In the genomic region with DNA sequence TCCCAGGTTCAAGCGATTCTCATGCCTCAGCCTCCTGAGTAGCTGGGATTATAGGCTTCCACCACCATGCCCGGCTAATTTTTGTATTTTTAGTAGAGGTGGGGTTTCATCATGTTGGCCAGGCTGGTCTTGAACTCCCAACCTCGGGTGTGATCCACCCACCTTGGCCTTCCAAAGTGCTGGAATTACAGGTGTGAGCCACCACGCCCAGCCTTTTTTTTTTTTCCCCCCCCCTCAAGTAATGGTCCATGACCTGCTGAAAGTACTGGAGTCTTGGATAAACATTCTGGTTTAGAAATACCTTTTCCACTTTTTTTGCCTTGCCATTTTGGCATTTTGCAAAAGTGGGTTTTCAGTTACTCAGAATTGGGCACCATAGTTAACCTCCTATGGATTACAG, we compare ENCODE assay signal across 8 cellular contexts. TPM values are rescaled to one million over a fixed set of nuclear protein-coding genes. Genes with fewer than 3 reads are reported as not detected.
A peak's percentile ranks its signal among the peaks of the same experiment; 100 is the strongest.
DNase-seq lines count a peak whose midpoint lies in the region; ATAC-seq, FAIRE-seq and TF ChIP-seq lines count a peak whose summit lies in the region.
"Not testable (repeated sequence)": the region's sequence is repeated elsewhere in the genome, so short reads cannot be mapped to it uniquely, and the experiment has no call there.

No MANE protein-coding gene starts in this region.

- H3K4me1 ChIP-seq in MM.1S (ENCODE audit: low read length) (peaks cover 58% of the 10 kb centered on the region), K562 (replicated peaks in 1 of 2; ENCODE audit: control insufficient read depth in 2 of 2, insufficient read depth in 2 of 2, low read length in 2 of 2) (peaks cover 22 to 58% of the 10 kb centered on the region in 2 experiments; a peak in 4 of 5 replicates), fibroblast of lung (ENCODE audit: control insufficient read depth, extremely low read depth, insufficient read depth, low read length) (peaks cover 27% of the 10 kb centered on the region), skeletal muscle satellite cell (ENCODE audit: control insufficient read depth, insufficient read depth, low read length) (peaks cover 67% of the 10 kb centered on the region)

- H3K4me1 Mint-ChIP-seq in Calu3 (ENCODE audit: low read depth, unreplicated experiment) (peaks cover 15% of the 10 kb centered on the region), naive B cell (peaks cover 32 to 42% (median 39%) of the 10 kb centered on the region in 3 donors)

- H3K4me2 ChIP-seq in MM.1S (ENCODE audit: low read depth, low read length) (peak overlapping the region; percentile 22; the same call in 1 of the 2 replicates), SU-DHL-6 (ENCODE audit: low read depth, low read length, poor library complexity, severe bottlenecking) (peak overlapping the region; percentile 29), K562 (ENCODE audit: insufficient read depth, low read length) (0 out of 2 replicates have a peak overlapping the region, but pooled peaks have one; percentile 1), fibroblast of lung (ENCODE audit: extremely low read depth, insufficient read depth, low read length) (peak overlapping the region; percentile 11), skeletal muscle satellite cell (ENCODE audit: low read length) (peak overlapping the region; percentile 70)

- H3K9me3 ChIP-seq in MM.1S (replicated peaks; ENCODE audit: insufficient read depth, low read length); SU-DHL-6 (ENCODE audit: insufficient read depth, low read length); K562 (replicated peaks; ENCODE audit: control insufficient read depth, insufficient read depth, low read depth, low read length); fibroblast of lung (ENCODE audit: control insufficient read depth, insufficient read depth, low read depth, low read length); skeletal muscle satellite cell (replicated peaks; ENCODE audit: low read length): not testable (repeated sequence)

- not testable (repeated sequence) for TF ChIP-seq POLR2A in K562 (conservative IDR thresholded peaks at IDR 0.05)

- not testable (repeated sequence) for H2AFZ ChIP-seq in MM.1S (ENCODE audit: low read length); SU-DHL-6 (ENCODE audit: low read depth, low read length, severe bottlenecking); K562 (ENCODE audit: low read depth, low read length); fibroblast of lung (ENCODE audit: low read length)

- peaks cover 15% of the 10 kb centered on the region for H3K9me1 ChIP-seq in K562 (ENCODE audit: control insufficient read depth, insufficient read depth, low read length)

- not testable (repeated sequence) for FAIRE-seq in K562 (lab: Jason Lieb, UNC)

- not testable (repeated sequence) for H3K27me3 Mint-ChIP-seq in Calu3 (ENCODE audit: unreplicated experiment); naive B cell

- not testable (repeated sequence) for DNase-seq in Calu3; MM.1S; K562 (ENCODE audit: extremely low read depth in 1 of 4, low spot score in 3 of 4); fibroblast of lung (ENCODE audit: low read depth in 2 of 2); naive B cell

- CTCF ChIA-PET in Calu3 (lab: Charles Lee), result interaction anchor here (0.7 to 1.3 kb wide), 5 partner anchors 15 to 106 kb away, joined by 3 to 6 read pairs (median 3); no protein-coding TSS in a partner anchor
- CTCF ChIA-PET in K562 (lab: Yijun Ruan, JAX; ENCODE audit: low intra/inter-chr PET ratio), result not testable (repeated sequence)

- WGBS in K562 (ENCODE audit: insufficient coverage, low coverage, missing lambda C conversion rate), result 62% methylated on average over 4 of the region's 4 CpGs

- not testable (repeated sequence) for H3K4me3 ChIP-seq in MM.1S (ENCODE audit: low read length); SU-DHL-6 (ENCODE audit: insufficient read depth, low read length, poor library complexity, severe bottlenecking); K562; fibroblast of lung (replicated peaks in 1 of 4; ENCODE audit: control extremely low read depth in 1 of 4, insufficient read depth in 1 of 4, low read depth in 3 of 4, low read length in 4 of 4); skeletal muscle satellite cell (ENCODE audit: low read length)

- TF ChIP-seq CTCF in 22Rv1 (IDR thresholded peaks at IDR 0.05); Calu3 (IDR thresholded peaks at IDR 0.05; ENCODE audit: unreplicated experiment); MM.1S (IDR thresholded peaks at IDR 0.05; ENCODE audit: low read length); SU-DHL-6 (IDR thresholded peaks at IDR 0.05; ENCODE audit: insufficient read depth, low read length, poor library complexity, severe bottlenecking); K562 (IDR thresholded peaks at IDR 0.05 in 2 of 3, conservative IDR thresholded peaks at IDR 0.05 in 1 of 3; ENCODE audit: insufficient read depth in 2 of 3, low read depth in 1 of 3, low read length in 3 of 3); fibroblast of lung (conservative IDR thresholded peaks at IDR 0.05 in 1 of 2, IDR thresholded peaks at IDR 0.05 in 1 of 2; ENCODE audit: low read depth in 1 of 2, low read length in 2 of 2): not testable (repeated sequence)

- H3K9me2 ChIP-seq in MM.1S (replicated peaks; ENCODE audit: insufficient read depth, low read length); SU-DHL-6 (replicated peaks; ENCODE audit: insufficient read depth, low read length): not testable (repeated sequence)

- peaks cover 35% of the 10 kb centered on the region for H3F3A ChIP-seq in MM.1S (ENCODE audit: insufficient read depth, low read length)
- H3F3A ChIP-seq in SU-DHL-6 (ENCODE audit: insufficient read depth), result not testable (repeated sequence)

- not testable (repeated sequence) for H3K9me3 Mint-ChIP-seq in Calu3 (ENCODE audit: low read depth, unreplicated experiment); naive B cell

- BruUV-seq in Calu3 (replicated peaks; lab: Mats Ljungman, UMichigan); K562 (replicated peaks; lab: Mats Ljungman, UMichigan): not testable (repeated sequence)

- peak overlapping the region; percentile 100 for H3K27ac ChIP-seq in 22Rv1
- not testable (repeated sequence) for H3K27ac ChIP-seq in MM.1S (ENCODE audit: low read length); SU-DHL-6 (ENCODE audit: low read depth, low read length); K562 (ENCODE audit: extremely low read depth, low read depth, low read length); fibroblast of lung (ENCODE audit: insufficient read depth, low read length)

- not testable (repeated sequence) for H4K20me1 ChIP-seq in MM.1S (ENCODE audit: insufficient read depth, low read length); fibroblast of lung (ENCODE audit: control insufficient read depth, extremely low read depth, insufficient read depth, low read length)
- H4K20me1 ChIP-seq in SU-DHL-6 (ENCODE audit: low read depth, low read length) (peaks cover 52% of the 10 kb centered on the region), K562 (replicated peaks; ENCODE audit: control insufficient read depth, insufficient read depth, low read length) (peaks cover 63% of the 10 kb centered on the region)

- not testable (repeated sequence) for H3K9ac ChIP-seq in MM.1S (ENCODE audit: low read length); SU-DHL-6 (ENCODE audit: low read length); K562 (ENCODE audit: insufficient read depth in 1 of 2, low read depth in 2 of 2, low read length in 2 of 2); fibroblast of lung (ENCODE audit: insufficient read depth, low read length); skeletal muscle satellite cell (ENCODE audit: low read depth, low read length)

- not testable (repeated sequence) for TF ChIP-seq EP300 in K562 (IDR thresholded peaks at IDR 0.05; ENCODE audit: low read length)

- POLR2A ChIA-PET in K562 (lab: Yijun Ruan, JAX), result interaction anchor here (1.0 to 23.7 kb wide), 12 partner anchors 4 to 204 kb away, joined by 3 to 301 read pairs (median 16); a partner anchor contains a TSS

- not testable (repeated sequence) for H3K27me3 ChIP-seq in MM.1S (replicated peaks; ENCODE audit: insufficient read depth, low read length); SU-DHL-6 (ENCODE audit: low read length); K562 (ENCODE audit: control insufficient read depth in 2 of 2, insufficient read depth in 2 of 2, low read length in 2 of 2); fibroblast of lung (ENCODE audit: control insufficient read depth, insufficient read depth, low read length); skeletal muscle satellite cell (ENCODE audit: control insufficient read depth, insufficient read depth, low read length)

- H3K79me2 ChIP-seq in MM.1S (ENCODE audit: low read length) (peaks cover 95% of the 10 kb centered on the region), SU-DHL-6 (ENCODE audit: insufficient read depth, low read length) (peaks cover 98% of the 10 kb centered on the region), K562 (ENCODE audit: control insufficient read depth, insufficient read depth, low read length) (peaks cover 95% of the 10 kb centered on the region), fibroblast of lung (ENCODE audit: control insufficient read depth, insufficient read depth, low read length) (peaks cover 91% of the 10 kb centered on the region)

- H3K4me3 Mint-ChIP-seq in Calu3 (ENCODE audit: low read depth, unreplicated experiment), result not testable (repeated sequence)
- peak overlapping the region in 5 of 8 donors; percentile 15 to 89 (median 68) for H3K4me3 Mint-ChIP-seq in naive B cell

- TF ChIP-seq RAD21 in K562 (CRISPR knock-in tag; conservative IDR thresholded peaks at IDR 0.05 in 1 of 2, IDR thresholded peaks at IDR 0.05 in 1 of 2), result not testable (repeated sequence)

- not testable (repeated sequence) for ATAC-seq in K562; naive B cell (ENCODE audit: low read depth in 2 of 2)

- peaks cover 23% of the 10 kb centered on the region for H3K36me3 Mint-ChIP-seq in Calu3 (ENCODE audit: insufficient read depth, unreplicated experiment)
- H3K36me3 Mint-ChIP-seq in naive B cell, result not testable (repeated sequence)

- intact Hi-C loops in Calu3 (cut with micrococcal nuclease; ENCODE audit: unreplicated experiment), result loop anchor here (2.0 kb wide), 1 partner anchor 84 kb away; no protein-coding TSS in a partner anchor
- intact Hi-C loops in K562 (cut with micrococcal nuclease), result not testable (repeated sequence)

- in situ Hi-C loops in K562 (cut with MboI), result not testable (repeated sequence)

- peak overlapping the region; percentile 83 for H3K27ac Mint-ChIP-seq in Calu3 (ENCODE audit: unreplicated experiment)
- peak overlapping the region in 2 of 6 donors; percentile 11 to 42 for H3K27ac Mint-ChIP-seq in naive B cell

- H3K36me3 ChIP-seq in MM.1S (replicated peaks; ENCODE audit: insufficient read depth, low read length); fibroblast of lung (ENCODE audit: control insufficient read depth, insufficient read depth, low read length); skeletal muscle satellite cell (ENCODE audit: insufficient read depth, low read length): not testable (repeated sequence)
- H3K36me3 ChIP-seq in SU-DHL-6 (ENCODE audit: low read length) (peaks cover 16% of the 10 kb centered on the region), K562 (ENCODE audit: control insufficient read depth, insufficient read depth, low read length) (peaks cover 85% of the 10 kb centered on the region)

RNA-seq across cellular contexts. Expression of a gene that starts 9.4 kb away (rescaled TPM):
- 51.7 and 52.5 TPM in 2 replicates for total RNA-seq in Calu3 (2022)
- 233 and 329 TPM in 2 replicates for total RNA-seq in K562 (2011; cell fraction: chromatin; rRNA removed; ENCODE audit: low replicate concordance)
- 114 and 132 TPM in 2 replicates for total RNA-seq in K562 (2011; cell fraction: nucleolus; rRNA removed)
- 181 and 229 TPM in 2 replicates for total RNA-seq in K562 (2011; cell fraction: nucleoplasm; rRNA removed)
- total RNA-seq in K562 (2014; rRNA removed), result 22.1 and 28.9 TPM in 2 replicates
- 23.9 and 24.6 TPM in 2 replicates for total RNA-seq in K562 (2014; rRNA removed; fragmentation: Illumina TruSeq; extraction: Trizol)
- total RNA-seq in K562 (2015; rRNA removed; fragmentation: Illumina TruSeq; extraction: Trizol), result 22.5 and 25.3 TPM in 2 replicates
- total RNA-seq in K562 (2021), result 74.6 and 88.3 TPM in 2 replicates
- 12.9 and 27.1 TPM in 2 replicates for polyA plus RNA-seq in K562 (2011; rRNA removed)
- polyA plus RNA-seq in K562 (2011; cell fraction: cytosol; rRNA removed), result 20.1 and 23.5 TPM in 2 replicates
- polyA plus RNA-seq in K562 (2011; cell fraction: nucleus; rRNA removed), result 59.8 and 83.5 TPM in 2 replicates
- polyA plus RNA-seq in K562 (2012), result 54.3 and 62.2 TPM in 2 replicates
- 70.1 and 79.0 TPM in 2 replicates for polyA plus RNA-seq in K562 (2014; fragmentation: Illumina TruSeq; extraction: Trizol)
- polyA plus RNA-seq in K562 (2014; fragmentation: Nextera tagmentation; extraction: Ambion mirVana), result 10 to 100 TPM in 1 of 2 experiments, 1 to 10 TPM in 1; 8.3 to 20.2 TPM
- 38.6 and 38.7 TPM in 2 replicates for polyA plus RNA-seq in K562 (2014; rRNA removed)
- polyA minus RNA-seq in K562 (2011; rRNA and poly(A)+ RNA removed), result 35.4 and 49.8 TPM in 2 replicates
- polyA minus RNA-seq in K562 (2011; cell fraction: cytosol; rRNA and poly(A)+ RNA removed), result 61.6 and 92.0 TPM in 2 replicates
- polyA minus RNA-seq in K562 (2011; cell fraction: nucleus; rRNA and poly(A)+ RNA removed), result 27.9 and 38.8 TPM in 2 replicates
- total RNA-seq in fibroblast of lung, result 10.3 and 16.0 TPM in 2 replicates
- polyA plus RNA-seq in fibroblast of lung, result 12.9 and 18.0 TPM in 2 replicates
- polyA plus RNA-seq in fibroblast of lung (2012), result 24.5 and 29.0 TPM in 2 replicates
- 97.0 and 130 TPM in 2 replicates for polyA minus RNA-seq in fibroblast of lung (ENCODE audit: low replicate concordance)
- polyA plus RNA-seq in naive B cell (ENCODE audit: low read depth in 6 of 6), result 10 to 100 TPM in 5 of 6 donors, 1 to 10 TPM in 1; 8.8 to 38.2 (median 18.9) TPM
- 16.8 and 18.0 TPM in 2 replicates for total RNA-seq in skeletal muscle satellite cell (2012; rRNA removed)

Comparison
In these comparisons a context has a peak if more than half of its experiments do, and no peak if none do; other contexts are left out.
1. H3K4me2 ChIP-seq: peak in every context shown above with its lines; median percentile 70 in skeletal muscle satellite cell; 29 in SU-DHL-6; 22 in MM.1S; 11 in fibroblast of lung; 1 in K562.